In the genomic region with DNA sequence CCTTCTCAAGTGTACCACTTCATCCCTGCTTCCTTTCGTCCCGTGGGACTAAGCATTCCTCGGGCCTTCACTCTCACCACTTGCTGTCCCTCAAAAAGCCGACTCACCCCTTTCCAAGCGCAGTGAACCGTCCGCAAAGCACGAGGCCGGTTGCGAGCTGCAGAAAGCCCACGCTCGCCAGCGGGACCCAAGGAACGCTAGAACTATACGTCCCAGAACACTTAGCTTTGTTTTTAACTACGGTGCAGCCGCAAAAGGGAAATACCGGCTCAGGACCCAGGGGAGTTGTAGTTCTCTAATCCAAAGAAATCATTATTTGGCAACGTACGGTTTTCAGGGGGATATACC, we compare ENCODE assay signal across 8 cellular contexts. TPM values are rescaled to one million over a fixed set of nuclear protein-coding genes. Genes with fewer than 3 reads are reported as not detected.
A peak's percentile ranks its signal among the peaks of the same experiment; 100 is the strongest.
DNase-seq lines count a peak whose midpoint lies in the region; ATAC-seq and TF ChIP-seq lines count a peak whose summit lies in the region.

No MANE protein-coding gene starts in this region.

- peak overlapping the region; percentile 100 for H2AFZ ChIP-seq in GM23248

- TF ChIP-seq POLR2A in stomach (IDR thresholded peaks at IDR 0.05), result no peak

- TF ChIP-seq EP300 in stomach (IDR thresholded peaks at IDR 0.05), result no peak

- H3K79me2 ChIP-seq in GM23248 (ENCODE audit: insufficient read depth), result peaks cover 55% of the 10 kb centered on the region

- H3K4me1 ChIP-seq in GM23248 (ENCODE audit: insufficient read depth), result peaks cover 8% of the 10 kb centered on the region
- peaks cover 21 to 43% (median 29%) of the 10 kb centered on the region in 4 donors for H3K4me1 ChIP-seq in stomach

- H3F3A ChIP-seq in GM23248 (ENCODE audit: insufficient read depth), result peaks cover 11% of the 10 kb centered on the region

- peak; percentile 5 for ATAC-seq in left lobe of liver

- H3K4me3 ChIP-seq in GM23248 (peak overlapping the region; percentile 98), cardiac fibroblast (replicated peaks in 1 of 2; ENCODE audit: low read depth in 2 of 2, low read length in 2 of 2) (peak overlapping the region; percentile 75 to 84), stomach (peak overlapping the region; percentile 75 to 86 (median 83))

- peaks cover 10% of the 10 kb centered on the region for H3K36me3 ChIP-seq in GM23248 (ENCODE audit: low read depth)
- peaks cover 0 to 35% (median 29%) of the 10 kb centered on the region in 4 donors for H3K36me3 ChIP-seq in stomach

- intact Hi-C loops in stomach (cut with DNase I; ENCODE audit: low total_unique reads), result no loop called here

- peak overlapping the region; percentile 99 for H3K4me2 ChIP-seq in GM23248 (ENCODE audit: unreplicated experiment)

- H3K9ac ChIP-seq in GM23248, result peak overlapping the region; percentile 97

- 1 to 2% methylated on average over 20 of the region's 20 CpGs for WGBS in GM23248 (ENCODE audit: low coverage in 1 of 2, low lambda C conversion rate in 2 of 2, missing lambda C conversion rate in 2 of 2), 2 experiments
- 0 to 1% (median 0%) methylated on average over 20 of the region's 20 CpGs for WGBS in stomach, 5 donors

- H4K20me1 ChIP-seq in GM23248 (ENCODE audit: insufficient read depth), result no peaks in the 10 kb centered on the region

- H3K27ac ChIP-seq in GM23248 (peak overlapping the region; percentile 94), stomach (peak overlapping the region; percentile 87 to 95 (median 93))

- no peaks in the 10 kb centered on the region for H3K9me2 ChIP-seq in GM23248 (ENCODE audit: insufficient read depth)

- in situ Hi-C loops in GM23248 (cut with MboI), result no loop called here

- DNase-seq in EL, result peak; percentile 37
- DNase-seq in GM23248, result peak; percentile 84
- peak; percentile 60 for DNase-seq in NOMO-1 treated with DMSO at 0.1 percent for 48 hours (lab: John Stamatoyannopoulos, UW; ENCODE audit: unreplicated experiment)
- DNase-seq in cardiac fibroblast (ENCODE audit: low read depth in 2 of 2), result peak; percentile 41 to 51
- peak; percentile 48 for DNase-seq in left lobe of liver (ENCODE audit: low spot score)
- no peak for DNase-seq in stomach
- DNase-seq in SW480 (ENCODE audit: low spot score), result no peak
- DNase-seq in NCI-H2029 (lab: John Stamatoyannopoulos, UW), result no peak

- H3K9me3 ChIP-seq in GM23248 (ENCODE audit: low read depth), result no peaks in the 10 kb centered on the region
- no peaks in the 10 kb centered on the region for H3K9me3 ChIP-seq in stomach

- no peak for TF ChIP-seq CTCF in cardiac fibroblast (IDR thresholded peaks at IDR 0.05; ENCODE audit: low read depth, low read length)
- no peak for TF ChIP-seq CTCF in stomach (IDR thresholded peaks at IDR 0.05)

- H3K27me3 ChIP-seq in GM23248 (replicated peaks; ENCODE audit: insufficient read depth) (no peaks in the 10 kb centered on the region), stomach (no peaks in the 10 kb centered on the region)

RNA-seq across cellular contexts. Expression of gene POLR1H, which starts 0.5 kb away (rescaled TPM):
- total RNA-seq in GM23248 (2014; rRNA removed; shearing (Covaris generic)), result 19.2 and 21.9 TPM in 2 replicates
- polyA plus RNA-seq in GM23248 (2016; fragmentation: Nextera tagmentation; extraction: Ambion mirVana) (31.7 and 32.1 TPM in 2 replicates), stomach (10 to 100 TPM; 36.0 to 65.1 (median 52.3) TPM)
- total RNA-seq in left lobe of liver (8.2 TPM), stomach (10 to 100 TPM in 3 of 5 donors, 1 to 10 TPM in 2; 4.1 to 44.2 (median 21.7) TPM)

RNA-seq across cellular contexts. Expression of gene PPP1R11, which starts 6.4 kb away (rescaled TPM):
- total RNA-seq in GM23248 (2014; rRNA removed; shearing (Covaris generic)), result 40.2 and 44.1 TPM in 2 replicates
- polyA plus RNA-seq in GM23248 (2016; fragmentation: Nextera tagmentation; extraction: Ambion mirVana) (77.5 and 83.1 TPM in 2 replicates), stomach (100 to 1,000 TPM in 1 of 3 donors, 10 to 100 TPM in 2; 67.8 to 106 (median 69.7) TPM)
- total RNA-seq in left lobe of liver (21.7 TPM), stomach (100 to 1,000 TPM in 1 of 5 donors, 10 to 100 TPM in 3, 1 to 10 TPM in 1; 1.2 to 141 (median 30.4) TPM)

RNA-seq across cellular contexts. Expression of gene RNF39, which starts 15.0 kb away (rescaled TPM):
- total RNA-seq in GM23248 (2014; rRNA removed; shearing (Covaris generic)), result not detected in 2 replicates
- polyA plus RNA-seq in GM23248 (2016; fragmentation: Nextera tagmentation; extraction: Ambion mirVana), result 0.21 and 0.30 TPM in 2 replicates
- 0.08 TPM for total RNA-seq in left lobe of liver
- 10 to 100 TPM in 1 of 5 donors, 1 to 10 TPM in 1, under 1 TPM in 1, not detected in 2; 0.18 to 13.5 (median 7.1) TPM for total RNA-seq in stomach
- 1 to 10 TPM; 2.4 to 3.4 (median 3.2) TPM for polyA plus RNA-seq in stomach

RNA-seq across cellular contexts. Expression of gene TRIM31, which starts 52.3 kb away (rescaled TPM):
- not detected in 2 replicates for total RNA-seq in GM23248 (2014; rRNA removed; shearing (Covaris generic))
- polyA plus RNA-seq in GM23248 (2016; fragmentation: Nextera tagmentation; extraction: Ambion mirVana) (not detected in 2 replicates), stomach (10 to 100 TPM in 1 of 3 donors, 1 to 10 TPM in 2; 1.2 to 52.2 (median 4.3) TPM)
- total RNA-seq in left lobe of liver (not detected), stomach (10 to 100 TPM in 2 of 5 donors, 1 to 10 TPM in 1, not detected in 2; 4.6 to 12.3 (median 11.0) TPM)

Comparison
In these comparisons a context has a peak if more than half of its experiments do, and no peak if none do; other contexts are left out.
1. DNase-seq: peak in EL (single experiment), GM23248 (single experiment), NOMO-1 treated with DMSO at 0.1 percent for 48 hours (single experiment), cardiac fibroblast (2 of 2) and left lobe of liver (single experiment); none in stomach (single experiment), SW480 (single experiment) and NCI-H2029 (single experiment).
2. Peak in every context shown above with its lines, with median percentiles within 50 percentile points of each other: H3K4me3 ChIP-seq.